ENCODE assay signal across 10 cellular contexts in genomic region chr6:149897015-149897697, GRCh38. TPM values are rescaled to one million over a fixed set of nuclear protein-coding genes. Genes with fewer than 3 reads are reported as not detected.
A peak's percentile ranks its signal among the peaks of the same experiment; 100 is the strongest.
DNase-seq lines count a peak whose midpoint lies in the region; ATAC-seq, FAIRE-seq and TF ChIP-seq lines count a peak whose summit lies in the region.
"Had no signal": no experiment of that assay in that cellular context is flagged by ENCODE, and none has a peak within 500 bp of the region (broad histone marks: within the 10 kb centered on the region; RNA-seq: fewer than 3 reads in every experiment).

No MANE protein-coding gene starts in this region.

- H3K36me3 Mint-ChIP-seq in activated naive CD4-positive, alpha-beta T cell treated with anti-CD3 and anti-CD28 coated beads, Interleukin-2, amount 10 ng/mL, durations not matched to agents 7 days and 5 days: no peaks in the 10 kb centered on the region
- H3K36me3 Mint-ChIP-seq: naive thymus-derived CD4-positive, alpha-beta T cell had no signal

- H3K4me1 Mint-ChIP-seq in activated naive CD4-positive, alpha-beta T cell treated with anti-CD3 and anti-CD28 coated beads, Interleukin-2, amount 10 ng/mL, durations not matched to agents 7 days and 5 days: peaks cover 17% of the 10 kb centered on the region

- H3K27me3 ChIP-seq in pancreas: no peaks in the 10 kb centered on the region

- DNase-seq in AG09319 (ENCODE audit: extremely low read depth, low read depth) (peak; percentile 88), RCC 7860 (ENCODE audit: low spot score) (peak; percentile 69), fibroblast of gingiva (ENCODE audit: low read depth) (peak; percentile 97), pancreas (peak in 2 of 6 donors; percentile 22 to 56), KG1 (lab: John Stamatoyannopoulos, UW) (no peak)
- no peak for DNase-seq in effector CD4-positive, alpha-beta T cell
- DNase-seq in activated naive CD4-positive, alpha-beta T cell treated with anti-CD3 and anti-CD28 coated beads, Interleukin-2, amount 10 ng/mL, durations not matched to agents 7 days and 5 days: no peak

- H3K9me3 Mint-ChIP-seq in activated naive CD4-positive, alpha-beta T cell treated with anti-CD3 and anti-CD28 coated beads, Interleukin-2, amount 10 ng/mL, durations not matched to agents 7 days and 5 days: no peaks in the 10 kb centered on the region
- H3K9me3 Mint-ChIP-seq: naive thymus-derived CD4-positive, alpha-beta T cell had no signal

- 68 to 71% methylated on average over 13 of the region's 13 CpGs for WGBS in pancreas, 2 donors

- H3K4me1 ChIP-seq in pancreas: peaks cover 3 to 6% (median 5%) of the 10 kb centered on the region in 3 donors

- H3K4me3 Mint-ChIP-seq in activated naive CD4-positive, alpha-beta T cell treated with anti-CD3 and anti-CD28 coated beads, Interleukin-2, amount 10 ng/mL, durations not matched to agents 7 days and 5 days: no peak overlapping the region

- peaks cover 38% of the 10 kb centered on the region for H3K27me3 Mint-ChIP-seq in activated naive CD4-positive, alpha-beta T cell treated with anti-CD3 and anti-CD28 coated beads, Interleukin-2, amount 10 ng/mL, durations not matched to agents 7 days and 5 days

- H3K9me3 ChIP-seq in pancreas: no peaks in the 10 kb centered on the region

- intact Hi-C loops in pancreas (cut with DNase I): no loop called here

- TF ChIP-seq CTCF in AG09319 (IDR thresholded peaks at IDR 0.05; ENCODE audit: low read depth, low read length) (no peak), pancreas (IDR thresholded peaks at IDR 0.05) (no peak)

- ATAC-seq in pancreas: peak in 3 of 4 donors; percentile 26 to 72 (median 71)
- ATAC-seq in GM21447 (IDR thresholded peaks at IDR 0.05; ENCODE audit: unreplicated experiment): no peak

- CTCF ChIA-PET in activated naive CD4-positive, alpha-beta T cell treated with anti-CD3 and anti-CD28 coated beads, Interleukin-2, amount 10 ng/mL, durations not matched to agents 7 days and 5 days (lab: Charles Lee): interaction anchor here (0.9 kb wide), 1 partner anchor 61 kb away, joined by 3 read pairs; no protein-coding TSS in a partner anchor

- peak; percentile 67 for FAIRE-seq in RCC 7860 (lab: Jason Lieb, UNC)
- FAIRE-seq in pancreas (lab: Jason Lieb, UNC): no peak

- H3K27ac ChIP-seq in pancreas: peak overlapping the region in 1 of 4 donors; percentile 0

- H3K27ac Mint-ChIP-seq in activated naive CD4-positive, alpha-beta T cell treated with anti-CD3 and anti-CD28 coated beads, Interleukin-2, amount 10 ng/mL, durations not matched to agents 7 days and 5 days: no peak overlapping the region
- H3K27ac Mint-ChIP-seq: naive thymus-derived CD4-positive, alpha-beta T cell had no signal

- H3K36me3 ChIP-seq in pancreas: no peaks in the 10 kb centered on the region

- H3K4me3 ChIP-seq in pancreas: no peak overlapping the region

RNA-seq across cellular contexts. Expression of gene RAET1E, which starts 0.8 kb away (rescaled TPM):
- total RNA-seq in pancreas: under 1 TPM in 1 of 6 donors, not detected in 5; 0.09 TPM
- not detected for polyA plus RNA-seq in pancreas
- total RNA-seq: activated CD8-positive, alpha-beta memory T cell treated with anti-CD3 and anti-CD28 coated beads for 36 hours; naive thymus-derived CD4-positive, alpha-beta T cell had no signal
- polyA plus RNA-seq: naive thymus-derived CD4-positive, alpha-beta T cell had no signal

RNA-seq across cellular contexts. Expression of gene RAET1G, which starts 25.8 kb away (rescaled TPM):
- under 1 TPM in 1 of 6 donors, not detected in 5; 0.31 TPM for total RNA-seq in pancreas
- under 1 TPM in 1 of 2 donors, not detected in 1; 0.30 TPM for polyA plus RNA-seq in pancreas
- total RNA-seq: activated CD8-positive, alpha-beta memory T cell treated with anti-CD3 and anti-CD28 coated beads for 36 hours; naive thymus-derived CD4-positive, alpha-beta T cell had no signal
- polyA plus RNA-seq: naive thymus-derived CD4-positive, alpha-beta T cell had no signal

RNA-seq across cellular contexts. Expression of gene LRP11, which starts 33.0 kb away (rescaled TPM):
- total RNA-seq in pancreas: 10 to 100 TPM; 10.9 to 22.2 (median 15.2) TPM
- polyA plus RNA-seq in pancreas: 10 to 100 TPM in 1 of 2 donors, 1 to 10 TPM in 1; 5.4 to 19.7 TPM

RNA-seq across cellular contexts. Expression of gene ULBP2, which starts 44.7 kb away (rescaled TPM):
- under 1 TPM in 3 of 6 donors, not detected in 3; 0.25 to 0.37 (median 0.34) TPM for total RNA-seq in pancreas
- polyA plus RNA-seq in pancreas: under 1 TPM; 0.19 TPM

Comparison
In these comparisons a context has a peak if more than half of its experiments do, and no peak if none do; other contexts are left out.
1. DNase-seq: peak in AG09319 (single experiment), RCC 7860 (single experiment) and fibroblast of gingiva (single experiment); none in effector CD4-positive, alpha-beta T cell (single experiment), KG1 (single experiment) and activated naive CD4-positive, alpha-beta T cell treated with anti-CD3 and anti-CD28 coated beads, Interleukin-2, amount 10 ng/mL, durations not matched to agents 7 days and 5 days (single experiment).